Comparison of ENCODE assay signal across 1 cellular context in genomic region chr3:35486295-35486694, GRCh38.
TF ChIP-seq lines count a peak whose summit lies in the region.

No MANE protein-coding gene starts in this region.

TF ChIP-seq in WTC11, 78 proteins besides CTCF, POLR2A, EP300 and RAD21 (continued from another document):
- TF ChIP-seq E2F1 (CRISPR knock-in tag; IDR thresholded peaks at IDR 0.05) (no peak), NR1H2 (CRISPR knock-in tag; IDR thresholded peaks at IDR 0.05) (no peak), SMAD3 (CRISPR knock-in tag; IDR thresholded peaks at IDR 0.05; ENCODE audit: borderline replicate concordance) (no peak), TP53 (CRISPR knock-in tag; IDR thresholded peaks at IDR 0.05) (no peak), PREB (CRISPR knock-in tag; IDR thresholded peaks at IDR 0.05; ENCODE audit: borderline replicate concordance) (no peak), ZBTB21 (CRISPR knock-in tag; IDR thresholded peaks at IDR 0.05; ENCODE audit: borderline replicate concordance) (no peak)
